ENCODE assay signal across 1 cellular context in the genomic region with DNA sequence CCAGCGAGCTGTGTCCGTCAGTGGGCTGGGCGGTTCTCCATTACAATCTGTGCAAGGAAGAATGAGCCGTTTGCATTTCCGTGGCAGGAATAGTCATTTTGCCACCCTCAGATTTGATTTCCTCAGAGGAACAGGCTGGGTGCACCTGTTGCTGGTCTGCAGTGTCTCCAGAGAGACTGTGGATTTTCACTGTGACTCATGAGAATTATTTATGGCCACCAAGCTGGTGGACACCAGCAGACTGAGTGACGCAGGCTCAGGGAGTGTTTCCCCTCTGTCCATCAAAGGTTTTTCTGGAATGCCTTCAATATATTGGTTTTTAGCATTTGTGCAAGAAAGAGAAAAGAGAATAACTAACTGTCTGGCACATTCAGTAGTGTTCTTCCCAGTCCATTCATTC.
TF ChIP-seq lines count a peak whose summit lies in the region.

No MANE protein-coding gene starts in this region.

TF ChIP-seq in K562, 482 proteins besides CTCF, POLR2A, EP300 and RAD21 (continued from another document):
- TF ChIP-seq, protein P1, sequence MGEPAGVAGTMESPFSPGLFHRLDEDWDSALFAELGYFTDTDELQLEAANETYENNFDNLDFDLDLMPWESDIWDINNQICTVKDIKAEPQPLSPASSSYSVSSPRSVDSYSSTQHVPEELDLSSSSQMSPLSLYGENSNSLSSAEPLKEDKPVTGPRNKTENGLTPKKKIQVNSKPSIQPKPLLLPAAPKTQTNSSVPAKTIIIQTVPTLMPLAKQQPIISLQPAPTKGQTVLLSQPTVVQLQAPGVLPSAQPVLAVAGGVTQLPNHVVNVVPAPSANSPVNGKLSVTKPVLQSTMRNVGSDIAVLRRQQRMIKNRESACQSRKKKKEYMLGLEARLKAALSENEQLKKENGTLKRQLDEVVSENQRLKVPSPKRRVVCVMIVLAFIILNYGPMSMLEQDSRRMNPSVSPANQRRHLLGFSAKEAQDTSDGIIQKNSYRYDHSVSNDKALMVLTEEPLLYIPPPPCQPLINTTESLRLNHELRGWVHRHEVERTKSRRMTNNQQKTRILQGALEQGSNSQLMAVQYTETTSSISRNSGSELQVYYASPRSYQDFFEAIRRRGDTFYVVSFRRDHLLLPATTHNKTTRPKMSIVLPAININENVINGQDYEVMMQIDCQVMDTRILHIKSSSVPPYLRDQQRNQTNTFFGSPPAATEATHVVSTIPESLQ (CRISPR knock-in tag; IDR thresholded peaks at IDR 0.05): no peak
- TF ChIP-seq, protein P2, sequence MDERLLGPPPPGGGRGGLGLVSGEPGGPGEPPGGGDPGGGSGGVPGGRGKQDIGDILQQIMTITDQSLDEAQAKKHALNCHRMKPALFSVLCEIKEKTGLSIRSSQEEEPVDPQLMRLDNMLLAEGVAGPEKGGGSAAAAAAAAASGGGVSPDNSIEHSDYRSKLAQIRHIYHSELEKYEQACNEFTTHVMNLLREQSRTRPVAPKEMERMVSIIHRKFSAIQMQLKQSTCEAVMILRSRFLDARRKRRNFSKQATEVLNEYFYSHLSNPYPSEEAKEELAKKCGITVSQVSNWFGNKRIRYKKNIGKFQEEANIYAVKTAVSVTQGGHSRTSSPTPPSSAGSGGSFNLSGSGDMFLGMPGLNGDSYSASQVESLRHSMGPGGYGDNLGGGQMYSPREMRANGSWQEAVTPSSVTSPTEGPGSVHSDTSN (CRISPR knock-in tag; IDR thresholded peaks at IDR 0.05; ENCODE audit: low read depth): no peak
- TF ChIP-seq, protein P2 (tag; conservative IDR thresholded peaks at IDR 0.05; ENCODE audit: low read depth): peak; percentile 55; the same call in 1 of the 2 replicates
- no peak for TF ChIP-seq ZNF57 (CRISPR knock-in tag; IDR thresholded peaks at IDR 0.05)
- no peak for TF ChIP-seq ZNF239 (CRISPR knock-in tag; IDR thresholded peaks at IDR 0.05)
- TF ChIP-seq ZNF311 (CRISPR knock-in tag; IDR thresholded peaks at IDR 0.05): no peak
